Comparison of ENCODE assay signal across 19 cellular contexts in the genomic region with DNA sequence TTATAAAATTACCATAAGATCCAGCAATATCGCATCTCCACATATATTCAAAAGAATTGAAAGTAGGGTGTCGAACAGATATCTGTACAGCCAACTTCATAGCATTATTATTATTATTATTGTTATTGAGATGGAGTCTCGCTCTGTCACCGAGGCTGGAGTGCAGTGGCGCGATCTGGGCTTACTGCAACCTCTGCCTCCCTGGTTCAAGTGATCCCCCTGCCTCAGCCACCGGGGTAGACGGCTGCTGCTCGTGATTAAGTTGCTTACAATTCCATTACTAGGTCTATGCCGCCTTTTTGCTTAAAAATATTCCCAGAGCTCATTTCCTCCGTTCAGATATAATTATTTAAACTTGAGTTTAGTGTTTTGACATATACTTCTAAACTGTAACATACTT.
"Had no signal": no experiment of that assay in that cellular context is flagged by ENCODE, and none has a peak within 500 bp of the region (broad histone marks: within the 10 kb centered on the region; RNA-seq: fewer than 3 reads in every experiment).

No MANE protein-coding gene starts in this region.

- DNase-seq: effector memory CD4-positive, alpha-beta T cell; gastrocnemius medialis; heart right ventricle; islet precursor cell; mammary epithelial cell; occipital lobe; pancreas; right cardiac atrium; small intestine; stimulated activated CD4-positive, alpha-beta T cell treated with anti-CD3 and anti-CD28 coated beads, Interleukin-2, amount 100 ng/mL, for 48 hours; stimulated activated naive CD8-positive, alpha-beta T cell treated with anti-CD3 and anti-CD28 coated beads, Interleukin-15, Interleukin-2, amounts not matched to agents 100 U/mL and 50 U/mL, for 24 hours; thyroid gland had no signal

- H2AFZ ChIP-seq: neural progenitor cell had no signal

- H3K36me3 ChIP-seq: gastrocnemius medialis, heart right ventricle, neural progenitor cell, pancreas, suprapubic skin, thyroid gland had no signal

- H3K27me3 ChIP-seq: gastrocnemius medialis, heart right ventricle, neural progenitor cell, pancreas, suprapubic skin, thyroid gland had no signal

- ATAC-seq: esophagus mucosa; gastrocnemius medialis; heart right ventricle; pancreas; right cardiac atrium; stimulated activated naive CD8-positive, alpha-beta T cell treated with anti-CD3 and anti-CD28 coated beads, Interleukin-15, Interleukin-2, amounts not matched to agents 100 U/mL and 50 U/mL, for 24 hours had no signal

- H3K9me3 Mint-ChIP-seq: natural killer cell treated with Interleukin-12 subunit alpha and Interleukin-12 subunit beta and Interleukin-15 and Interleukin-18, amount 100 ng/mL, for 72 hours; neural progenitor cell; type B pancreatic cell had no signal

- H3K9ac ChIP-seq: neural progenitor cell had no signal

- H3K4me3 ChIP-seq: gastrocnemius medialis, heart right ventricle, neural progenitor cell, pancreas, suprapubic skin, thyroid gland had no signal

- H3K4me1 ChIP-seq: gastrocnemius medialis, neural progenitor cell, pancreas, suprapubic skin, thyroid gland had no signal

- H3K27ac ChIP-seq: gastrocnemius medialis, neural progenitor cell, pancreas, suprapubic skin, thyroid gland had no signal

- H3K27ac Mint-ChIP-seq: mesothelial cell of epicardium, neural progenitor cell, progenitor cell of endocrine pancreas, type B pancreatic cell had no signal

- H3K4me2 ChIP-seq: neural progenitor cell had no signal

- H3K9me3 ChIP-seq: gastrocnemius medialis, heart right ventricle, pancreas, suprapubic skin, thyroid gland had no signal

- H3K27me3 Mint-ChIP-seq: progenitor cell of endocrine pancreas, type B pancreatic cell had no signal

- H3K4me1 Mint-ChIP-seq: mesothelial cell of epicardium, neural progenitor cell had no signal

- H3K4me3 Mint-ChIP-seq: mesothelial cell of epicardium; natural killer cell treated with Interleukin-12 subunit alpha and Interleukin-12 subunit beta and Interleukin-15 and Interleukin-18, amount 100 ng/mL, for 72 hours; neural progenitor cell; type B pancreatic cell had no signal

- H3K36me3 Mint-ChIP-seq: mesothelial cell of epicardium, neural progenitor cell, type B pancreatic cell had no signal
